ENCODE assay signal across 16 cellular contexts in genomic region chr3:160132226-160132625, GRCh38.
A peak's percentile ranks its signal among the peaks of the same experiment; 100 is the strongest.
DNase-seq lines count a peak whose midpoint lies in the region; ATAC-seq and TF ChIP-seq lines count a peak whose summit lies in the region.
"Had no signal": no experiment of that assay in that cellular context is flagged by ENCODE, and none has a peak within 500 bp of the region (broad histone marks: within the 10 kb centered on the region; RNA-seq: fewer than 3 reads in every experiment).

No MANE protein-coding gene starts in this region.

- no peak for DNase-seq in Right ventricle myocardium inferior (ENCODE audit: missing footprints)
- DNase-seq in right cardiac atrium, result no peak
- DNase-seq in RWPE2 (ENCODE audit: low spot score), result no peak
- DNase-seq in fibroblast of gingiva (ENCODE audit: low read depth), result peak; percentile 31
- no peak for DNase-seq in foreskin keratinocyte
- no peak for DNase-seq in stimulated activated CD4-positive, alpha-beta T cell treated with anti-CD3 and anti-CD28 coated beads, Interleukin-1b, Interleukin-23, amount 100 ng/mL, for 48 hours
- no peak for DNase-seq in natural killer cell
- DNase-seq: ACHN; Calu3; CD4-positive, alpha-beta T cell; DMS 273 treated with DMSO at 0.1 percent for 48 hours; GOT3; H9 had no signal

- no peaks in the 10 kb centered on the region for H3K36me3 ChIP-seq in RWPE2 (ENCODE audit: low read depth)

- ATAC-seq in Right ventricle myocardium inferior, result peak; percentile 23
- no peak for ATAC-seq in right cardiac atrium
- no peak for ATAC-seq in RWPE2 (ENCODE audit: low read depth)
- no peak for ATAC-seq in foreskin keratinocyte
- ATAC-seq in natural killer cell, result no peak

- no peaks in the 10 kb centered on the region for H3K4me1 ChIP-seq in right cardiac atrium (ENCODE audit: control insufficient read depth, insufficient read depth, low read length)
- H3K4me1 ChIP-seq in RWPE2 (ENCODE audit: insufficient read depth, poor library complexity, severe bottlenecking), result peaks cover 24% of the 10 kb centered on the region
- H3K4me1 ChIP-seq in foreskin keratinocyte, result peaks cover 10% of the 10 kb centered on the region

- H3K4me3 ChIP-seq in right cardiac atrium (ENCODE audit: low read length) (no peak overlapping the region), RWPE2 (ENCODE audit: severe bottlenecking) (no peak overlapping the region)

- no peaks in the 10 kb centered on the region for H3K27me3 ChIP-seq in right cardiac atrium (ENCODE audit: control insufficient read depth, insufficient read depth)
- H3K27me3 ChIP-seq in RWPE2 (ENCODE audit: insufficient read depth, poor library complexity, severe bottlenecking), result no peaks in the 10 kb centered on the region
- no peaks in the 10 kb centered on the region for H3K27me3 ChIP-seq in foreskin keratinocyte

- 80% methylated on average over 4 of the region's 4 CpGs for WGBS in right cardiac atrium

- peaks cover 0 to 7% of the 10 kb centered on the region in 2 donors for H3K27me3 Mint-ChIP-seq in natural killer cell (ENCODE audit: low read depth in 2 of 2)
- H3K27me3 Mint-ChIP-seq: B cell, IgD-negative memory B cell had no signal

- H3K27ac ChIP-seq in right cardiac atrium (ENCODE audit: low read length), result no peak overlapping the region
- H3K27ac ChIP-seq in RWPE2 (ENCODE audit: poor library complexity, severe bottlenecking), result peak overlapping the region; percentile 97
- H3K27ac ChIP-seq in foreskin keratinocyte, result no peak overlapping the region
- H3K27ac ChIP-seq: 22Rv1 had no signal

- TF ChIP-seq CTCF in RWPE2 (IDR thresholded peaks at IDR 0.05; ENCODE audit: poor library complexity, severe bottlenecking) (no peak), foreskin keratinocyte (conservative IDR thresholded peaks at IDR 0.05) (no peak), natural killer cell (IDR thresholded peaks at IDR 0.05) (no peak)

- H3K9me3 ChIP-seq in right cardiac atrium (ENCODE audit: control insufficient read depth, low read length) (no peaks in the 10 kb centered on the region), RWPE2 (ENCODE audit: severe bottlenecking) (no peaks in the 10 kb centered on the region)

- intact Hi-C loops in Right ventricle myocardium inferior (cut with DNase I) (no loop called here), right cardiac atrium (cut with DNase I) (no loop called here), natural killer cell (cut with micrococcal nuclease) (no loop called here)

- H3K4me3 Mint-ChIP-seq in natural killer cell, result no peak overlapping the region
- H3K4me3 Mint-ChIP-seq: B cell; CD4-positive, alpha-beta T cell; H9 had no signal

- H3K9me3 Mint-ChIP-seq in natural killer cell, result no peaks in the 10 kb centered on the region
- H3K9me3 Mint-ChIP-seq: CD4-positive, alpha-beta T cell; H9; IgD-negative memory B cell had no signal

- peaks cover 0 to 12% of the 10 kb centered on the region in 2 donors for H3K4me1 Mint-ChIP-seq in natural killer cell

- H3K36me3 Mint-ChIP-seq in natural killer cell, result no peaks in the 10 kb centered on the region
- H3K36me3 Mint-ChIP-seq: IgD-negative memory B cell had no signal

- no peak overlapping the region for H3K27ac Mint-ChIP-seq in natural killer cell
- H3K27ac Mint-ChIP-seq: B cell; CD4-positive, alpha-beta T cell; IgD-negative memory B cell had no signal
